In the genomic region with DNA sequence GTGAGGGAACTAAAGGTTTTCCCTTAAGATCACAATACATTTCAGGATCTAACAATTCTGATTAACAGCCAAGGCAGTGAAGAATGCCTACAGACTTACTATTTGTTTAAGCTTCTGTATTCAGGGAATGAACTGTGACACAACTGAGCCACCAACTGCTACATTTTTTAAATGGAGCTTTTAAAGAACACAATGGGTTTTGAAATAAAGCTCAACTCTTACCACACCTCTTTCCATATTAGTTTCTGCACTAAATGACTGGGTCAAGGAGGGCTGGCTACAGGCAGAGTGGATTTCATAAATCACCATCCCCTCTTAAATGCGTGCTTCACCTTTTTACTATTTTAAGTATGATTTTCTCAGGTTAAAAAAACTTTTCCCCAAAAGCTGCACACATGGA, we compare ENCODE assay signal across 1 cellular context.
TF ChIP-seq lines count a peak whose summit lies in the region.

No MANE protein-coding gene starts in this region.

TF ChIP-seq in Ishikawa, 13 proteins besides CTCF, POLR2A, EP300 and RAD21 (continued from another document):
- TF ChIP-seq, protein P1, sequence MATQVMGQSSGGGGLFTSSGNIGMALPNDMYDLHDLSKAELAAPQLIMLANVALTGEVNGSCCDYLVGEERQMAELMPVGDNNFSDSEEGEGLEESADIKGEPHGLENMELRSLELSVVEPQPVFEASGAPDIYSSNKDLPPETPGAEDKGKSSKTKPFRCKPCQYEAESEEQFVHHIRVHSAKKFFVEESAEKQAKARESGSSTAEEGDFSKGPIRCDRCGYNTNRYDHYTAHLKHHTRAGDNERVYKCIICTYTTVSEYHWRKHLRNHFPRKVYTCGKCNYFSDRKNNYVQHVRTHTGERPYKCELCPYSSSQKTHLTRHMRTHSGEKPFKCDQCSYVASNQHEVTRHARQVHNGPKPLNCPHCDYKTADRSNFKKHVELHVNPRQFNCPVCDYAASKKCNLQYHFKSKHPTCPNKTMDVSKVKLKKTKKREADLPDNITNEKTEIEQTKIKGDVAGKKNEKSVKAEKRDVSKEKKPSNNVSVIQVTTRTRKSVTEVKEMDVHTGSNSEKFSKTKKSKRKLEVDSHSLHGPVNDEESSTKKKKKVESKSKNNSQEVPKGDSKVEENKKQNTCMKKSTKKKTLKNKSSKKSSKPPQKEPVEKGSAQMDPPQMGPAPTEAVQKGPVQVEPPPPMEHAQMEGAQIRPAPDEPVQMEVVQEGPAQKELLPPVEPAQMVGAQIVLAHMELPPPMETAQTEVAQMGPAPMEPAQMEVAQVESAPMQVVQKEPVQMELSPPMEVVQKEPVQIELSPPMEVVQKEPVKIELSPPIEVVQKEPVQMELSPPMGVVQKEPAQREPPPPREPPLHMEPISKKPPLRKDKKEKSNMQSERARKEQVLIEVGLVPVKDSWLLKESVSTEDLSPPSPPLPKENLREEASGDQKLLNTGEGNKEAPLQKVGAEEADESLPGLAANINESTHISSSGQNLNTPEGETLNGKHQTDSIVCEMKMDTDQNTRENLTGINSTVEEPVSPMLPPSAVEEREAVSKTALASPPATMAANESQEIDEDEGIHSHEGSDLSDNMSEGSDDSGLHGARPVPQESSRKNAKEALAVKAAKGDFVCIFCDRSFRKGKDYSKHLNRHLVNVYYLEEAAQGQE (IDR thresholded peaks at IDR 0.05; ENCODE audit: low read depth), result no peak
